21 cellular contexts compared by ENCODE assay signal in genomic region chr9:11199335-11199734, GRCh38.
DNase-seq lines count a peak whose midpoint lies in the region; ATAC-seq and TF ChIP-seq lines count a peak whose summit lies in the region.
"Had no signal": no experiment of that assay in that cellular context is flagged by ENCODE, and none has a peak within 500 bp of the region (broad histone marks: within the 10 kb centered on the region; RNA-seq: fewer than 3 reads in every experiment).

No MANE protein-coding gene starts in this region.

- no peak overlapping the region for H3K27ac Mint-ChIP-seq in GM23338
- no peak overlapping the region for H3K27ac Mint-ChIP-seq in endodermal cell
- H3K27ac Mint-ChIP-seq in neural progenitor cell, result no peak overlapping the region
- H3K27ac Mint-ChIP-seq in Caco-2 (ENCODE audit: unreplicated experiment), result no peak overlapping the region
- H3K27ac Mint-ChIP-seq: B cell; CD4-positive, alpha-beta T cell; T-helper 2 cell treated with Interferon-gamma antibody and Interleukin-4, amounts not matched to agents 5 μg/mL and 100 μg/mL, for 36 hours had no signal

- H3K27me3 Mint-ChIP-seq in GM23338 (ENCODE audit: insufficient read depth, low read depth, poor library complexity) (no peaks in the 10 kb centered on the region), endodermal cell (ENCODE audit: insufficient read depth) (no peaks in the 10 kb centered on the region), neural progenitor cell (ENCODE audit: insufficient read depth, low read depth) (peaks cover 2% of the 10 kb centered on the region), Caco-2 (ENCODE audit: insufficient read depth, unreplicated experiment) (no peaks in the 10 kb centered on the region)
- H3K27me3 Mint-ChIP-seq: B cell; CD4-positive, alpha-beta T cell had no signal

- H3K4me3 ChIP-seq in GM23338 (no peak overlapping the region), endodermal cell (ENCODE audit: low read length) (no peak overlapping the region), neural progenitor cell (no peak overlapping the region), mucosa of descending colon (no peak overlapping the region), Caco-2 (ENCODE audit: low read depth, low read length) (no peak overlapping the region), GM23248 (no peak overlapping the region)
- H3K4me3 ChIP-seq: GM12878, SJSA1 had no signal

- TF ChIP-seq CTCF in GM23338 (conservative IDR thresholded peaks at IDR 0.05; ENCODE audit: low read depth in 2 of 2), result no peak
- no peak for TF ChIP-seq CTCF in endodermal cell (conservative IDR thresholded peaks at IDR 0.05)
- no peak for TF ChIP-seq CTCF in neural progenitor cell (IDR thresholded peaks at IDR 0.05)
- TF ChIP-seq CTCF in mucosa of descending colon (IDR thresholded peaks at IDR 0.05), result no peak
- no peak for TF ChIP-seq CTCF in Caco-2 (IDR thresholded peaks at IDR 0.05; ENCODE audit: insufficient read depth in 1 of 2, low read depth in 1 of 2, low read length in 1 of 2, severe bottlenecking in 1 of 2, unreplicated experiment in 1 of 2)

- H3K9me2 ChIP-seq in GM23338 (ENCODE audit: insufficient read depth) (no peaks in the 10 kb centered on the region; the same call in 1 of the 2 replicates), GM23248 (ENCODE audit: insufficient read depth) (no peaks in the 10 kb centered on the region)

- H3K9me3 ChIP-seq in endodermal cell (ENCODE audit: control insufficient read depth, low read length) (no peaks in the 10 kb centered on the region), neural progenitor cell (ENCODE audit: low read depth) (no peaks in the 10 kb centered on the region), mucosa of descending colon (peaks cover 34% of the 10 kb centered on the region), Caco-2 (no peaks in the 10 kb centered on the region), GM23248 (ENCODE audit: low read depth) (no peaks in the 10 kb centered on the region)
- H3K9me3 ChIP-seq: SJSA1 had no signal

- peaks cover 6% of the 10 kb centered on the region; the same call in 2 of the 3 replicates for H3K36me3 Mint-ChIP-seq in GM23338 (ENCODE audit: low read depth)
- H3K36me3 Mint-ChIP-seq in endodermal cell (ENCODE audit: low read depth), result no peaks in the 10 kb centered on the region
- no peaks in the 10 kb centered on the region for H3K36me3 Mint-ChIP-seq in neural progenitor cell
- no peaks in the 10 kb centered on the region for H3K36me3 Mint-ChIP-seq in Caco-2 (ENCODE audit: insufficient read depth, unreplicated experiment)

- CTCF ChIA-PET in Caco-2 (lab: Charles Lee), result no interaction called here

- no peak overlapping the region for H3K27ac ChIP-seq in GM23338 (ENCODE audit: low read depth)
- no peak overlapping the region for H3K27ac ChIP-seq in endodermal cell (ENCODE audit: low read depth, low read length)
- no peak overlapping the region for H3K27ac ChIP-seq in neural progenitor cell
- no peak overlapping the region for H3K27ac ChIP-seq in GM23248
- H3K27ac ChIP-seq: SJSA1 had no signal

- H2AFZ ChIP-seq in GM23338 (peak overlapping the region; percentile 77; the same call in 1 of the 2 replicates), neural progenitor cell (replicated peaks) (no peak overlapping the region), GM23248 (no peak overlapping the region)

- in situ Hi-C loops in GM23248 (cut with MboI), result no loop called here

- H3F3A ChIP-seq in GM23338 (replicated peaks; ENCODE audit: low read depth), result no peaks in the 10 kb centered on the region
- no peaks in the 10 kb centered on the region for H3F3A ChIP-seq in neural progenitor cell (ENCODE audit: low read depth)
- no peaks in the 10 kb centered on the region for H3F3A ChIP-seq in GM23248 (ENCODE audit: insufficient read depth)

- DNase-seq in GM23338 (ENCODE audit: low spot score) (peak; percentile 60), NCI-H2171 treated with DMSO at 0.1 percent for 48 hours (lab: John Stamatoyannopoulos, UW) (peak; percentile 82), endodermal cell (peak; percentile 71), neural progenitor cell (ENCODE audit: low spot score) (peak; percentile 60), mucosa of descending colon (no peak), Caco-2 (no peak), GM23248 (no peak)
- DNase-seq: CD4-positive, alpha-beta T cell; GDM1; HCEC 1CT; IMR-90; Kasumi-1; MM.1S; NCI-H1092 treated with DMSO at 0.1 percent for 48 hours; NCI-H510A treated with DMSO at 0.1 percent for 48 hours; SW 1271 had no signal

- H3K9ac ChIP-seq in endodermal cell (ENCODE audit: extremely low read depth, low read length, poor library complexity, severe bottlenecking) (no peak overlapping the region), neural progenitor cell (no peak overlapping the region), GM23248 (no peak overlapping the region)

- peaks cover 4% of the 10 kb centered on the region for H3K9me3 Mint-ChIP-seq in GM23338
- peaks cover 5% of the 10 kb centered on the region for H3K9me3 Mint-ChIP-seq in endodermal cell
- H3K9me3 Mint-ChIP-seq in neural progenitor cell, result peaks cover 4% of the 10 kb centered on the region
- no peaks in the 10 kb centered on the region for H3K9me3 Mint-ChIP-seq in Caco-2 (ENCODE audit: unreplicated experiment)

- H3K4me1 ChIP-seq in GM23338 (ENCODE audit: insufficient read depth) (peaks cover 7% of the 10 kb centered on the region; the same call in 1 of the 2 replicates), endodermal cell (ENCODE audit: control insufficient read depth, insufficient read depth, low read length) (no peaks in the 10 kb centered on the region), neural progenitor cell (no peaks in the 10 kb centered on the region), mucosa of descending colon (ENCODE audit: low read depth) (no peaks in the 10 kb centered on the region), Caco-2 (no peaks in the 10 kb centered on the region), GM23248 (ENCODE audit: insufficient read depth) (no peaks in the 10 kb centered on the region)
- H3K4me1 ChIP-seq: SJSA1 had no signal

- ATAC-seq in GM23338, result peak; percentile 89
- ATAC-seq in mucosa of descending colon, result no peak
- no peak for ATAC-seq in GM21723 (IDR thresholded peaks at IDR 0.05; ENCODE audit: unreplicated experiment)
- ATAC-seq: GM12878 had no signal

- POLR2A ChIA-PET in Caco-2 (lab: Charles Lee), result no interaction called here

- H3K79me2 ChIP-seq in GM23338 (replicated peaks; ENCODE audit: insufficient read depth) (no peaks in the 10 kb centered on the region), neural progenitor cell (ENCODE audit: low read depth) (no peaks in the 10 kb centered on the region), GM23248 (ENCODE audit: insufficient read depth) (no peaks in the 10 kb centered on the region)

- H3K4me1 Mint-ChIP-seq in GM23338 (peaks cover 8% of the 10 kb centered on the region; the same call in 2 of the 3 replicates), endodermal cell (peaks cover 4% of the 10 kb centered on the region), neural progenitor cell (peaks cover 5% of the 10 kb centered on the region), Caco-2 (ENCODE audit: low read depth, unreplicated experiment) (no peaks in the 10 kb centered on the region)
- H3K4me1 Mint-ChIP-seq: B cell had no signal

- no TSS peak for BruUV-seq in Caco-2 (replicated peaks; lab: Mats Ljungman, UMichigan)

- H4K20me1 ChIP-seq in GM23338 (replicated peaks; ENCODE audit: insufficient read depth) (no peaks in the 10 kb centered on the region), neural progenitor cell (ENCODE audit: low read depth) (no peaks in the 10 kb centered on the region), GM23248 (ENCODE audit: insufficient read depth) (no peaks in the 10 kb centered on the region)

- WGBS in endodermal cell (ENCODE audit: insufficient coverage in 1 of 2, insufficient read length in 1 of 2), 2 experiments, result 61% methylated on average over 2 of the region's 2 CpGs; no CpG with 5 or more reads in 1 of the 2 experiments
- 41 to 60% methylated on average over 2 of the region's 2 CpGs for WGBS in GM23248 (ENCODE audit: low coverage in 1 of 2, low lambda C conversion rate in 2 of 2, missing lambda C conversion rate in 2 of 2), 2 experiments

- H3K4me3 Mint-ChIP-seq in GM23338 (no peak overlapping the region), endodermal cell (no peak overlapping the region), neural progenitor cell (no peak overlapping the region), Caco-2 (ENCODE audit: unreplicated experiment) (no peak overlapping the region)
- H3K4me3 Mint-ChIP-seq: B cell; CD4-positive, alpha-beta T cell; T-helper 2 cell treated with Interferon-gamma antibody and Interleukin-4, amounts not matched to agents 5 μg/mL and 100 μg/mL, for 36 hours had no signal

- intact Hi-C loops in mucosa of descending colon (cut with DNase I, micrococcal nuclease) (no loop called here), Caco-2 (cut with micrococcal nuclease; ENCODE audit: unreplicated experiment) (no loop called here)

- H3K36me3 ChIP-seq in GM23338 (ENCODE audit: insufficient read depth) (no peaks in the 10 kb centered on the region), endodermal cell (ENCODE audit: control insufficient read depth, insufficient read depth, low read length) (no peaks in the 10 kb centered on the region), neural progenitor cell (no peaks in the 10 kb centered on the region), mucosa of descending colon (ENCODE audit: low read depth) (no peaks in the 10 kb centered on the region), Caco-2 (ENCODE audit: control insufficient read depth, insufficient read depth, low read length) (no peaks in the 10 kb centered on the region), GM23248 (ENCODE audit: low read depth) (no peaks in the 10 kb centered on the region)
- H3K36me3 ChIP-seq: SJSA1 had no signal

- H3K4me2 ChIP-seq in GM23338 (no peak overlapping the region), neural progenitor cell (no peak overlapping the region), GM23248 (ENCODE audit: unreplicated experiment) (no peak overlapping the region)

- H3K27me3 ChIP-seq in GM23338 (ENCODE audit: insufficient read depth), result no peaks in the 10 kb centered on the region
- no peaks in the 10 kb centered on the region for H3K27me3 ChIP-seq in endodermal cell (ENCODE audit: control insufficient read depth, insufficient read depth, low read length, poor library complexity, severe bottlenecking)
- H3K27me3 ChIP-seq in neural progenitor cell, result no peaks in the 10 kb centered on the region
- H3K27me3 ChIP-seq in Caco-2 (replicated peaks; ENCODE audit: control insufficient read depth, insufficient read depth, low read length), result no peaks in the 10 kb centered on the region
- H3K27me3 ChIP-seq in GM23248 (replicated peaks; ENCODE audit: insufficient read depth), result no peaks in the 10 kb centered on the region
- H3K27me3 ChIP-seq: SJSA1 had no signal

TF ChIP-seq in GM23338, 12 proteins besides CTCF, POLR2A, EP300 and RAD21 (continues in another document):
- no peak for TF ChIP-seq NANOG (IDR thresholded peaks at IDR 0.05; ENCODE audit: borderline replicate concordance)

Comparison
In these comparisons a context has a peak if more than half of its experiments do, and no peak if none do; other contexts are left out.
1. DNase-seq: peak in GM23338 (single experiment), NCI-H2171 treated with DMSO at 0.1 percent for 48 hours (single experiment), endodermal cell (single experiment) and neural progenitor cell (single experiment); none in mucosa of descending colon (0 of 3), Caco-2 (0 of 2) and GM23248 (single experiment).